ENCODE assay signal across 17 cellular contexts in genomic region chr22:17412232-17412631, GRCh38. TPM values are rescaled to one million over a fixed set of nuclear protein-coding genes. Genes with fewer than 3 reads are reported as not detected.
DNase-seq lines count a peak whose midpoint lies in the region; ATAC-seq and TF ChIP-seq lines count a peak whose summit lies in the region.
"Had no signal": no experiment of that assay in that cellular context is flagged by ENCODE, and none has a peak within 500 bp of the region (broad histone marks: within the 10 kb centered on the region; RNA-seq: fewer than 3 reads in every experiment).

No MANE protein-coding gene starts in this region.

- H3K4me3 Mint-ChIP-seq in brain (peak overlapping the region in 4 of 5 experiments; percentile 15 to 46 (median 31)), nephron progenitor cell (no peak overlapping the region)
- no peak overlapping the region for H3K4me3 Mint-ChIP-seq in activated T-cell treated with anti-CD3 and anti-CD28 coated beads, Interleukin-2, amount 50 U/mL, for 24 hours
- H3K4me3 Mint-ChIP-seq in activated naive CD8-positive, alpha-beta T cell treated with anti-CD3 and anti-CD28 coated beads, Interleukin-2, amount 50 U/mL, for 24 hours = no peak overlapping the region
- H3K4me3 Mint-ChIP-seq: activated B cell treated with CpG ODN at 0.5 μM for 24 hours; activated T-helper 1 cell treated with anti-CD3 and anti-CD28 coated beads, Interleukin-12 subunit alpha, Interleukin-12 subunit beta, Interleukin-2, Interleukin-4 antibody, amounts not matched to agents 30 ng/mL and 10 ng/mL and 1 ng/mL, durations not matched to agents 14 hours and 24 hours and 36 hours had no signal

- no peak for ATAC-seq in activated naive CD8-positive, alpha-beta T cell treated with anti-CD3 and anti-CD28 coated beads, Interleukin-2, amount 50 U/mL, for 24 hours
- ATAC-seq: sciatic nerve had no signal

- TF ChIP-seq CTCF in brain (conservative IDR thresholded peaks at IDR 0.05) = no peak
- TF ChIP-seq CTCF in nephron progenitor cell (IDR thresholded peaks at IDR 0.05) = no peak

- H3K27me3 Mint-ChIP-seq in brain (no peaks in the 10 kb centered on the region), nephron progenitor cell (ENCODE audit: low read depth, poor library complexity) (peaks cover 2% of the 10 kb centered on the region)
- peaks cover 3% of the 10 kb centered on the region for H3K27me3 Mint-ChIP-seq in activated T-cell treated with anti-CD3 and anti-CD28 coated beads, Interleukin-2, amount 50 U/mL, for 24 hours
- H3K27me3 Mint-ChIP-seq in activated naive CD8-positive, alpha-beta T cell treated with anti-CD3 and anti-CD28 coated beads, Interleukin-2, amount 50 U/mL, for 24 hours = no peaks in the 10 kb centered on the region

- H3K36me3 Mint-ChIP-seq in brain (peaks cover 4% of the 10 kb centered on the region), nephron progenitor cell (ENCODE audit: low read depth) (peaks cover 55% of the 10 kb centered on the region)
- no peaks in the 10 kb centered on the region for H3K36me3 Mint-ChIP-seq in activated T-cell treated with anti-CD3 and anti-CD28 coated beads, Interleukin-2, amount 50 U/mL, for 24 hours (ENCODE audit: low read depth)
- no peaks in the 10 kb centered on the region for H3K36me3 Mint-ChIP-seq in activated naive CD8-positive, alpha-beta T cell treated with anti-CD3 and anti-CD28 coated beads, Interleukin-2, amount 50 U/mL, for 24 hours (ENCODE audit: low read depth)

- peaks cover 73% of the 10 kb centered on the region for H3K4me1 Mint-ChIP-seq in brain
- H3K4me1 Mint-ChIP-seq in nephron progenitor cell = peaks cover 43% of the 10 kb centered on the region
- H3K4me1 Mint-ChIP-seq in activated T-cell treated with anti-CD3 and anti-CD28 coated beads, Interleukin-2, amount 50 U/mL, for 24 hours (ENCODE audit: low read depth) = no peaks in the 10 kb centered on the region
- no peaks in the 10 kb centered on the region for H3K4me1 Mint-ChIP-seq in activated naive CD8-positive, alpha-beta T cell treated with anti-CD3 and anti-CD28 coated beads, Interleukin-2, amount 50 U/mL, for 24 hours
- H3K4me1 Mint-ChIP-seq: activated B cell treated with CpG ODN at 0.5 μM for 24 hours had no signal

- peaks cover 0 to 4% (median 0%) of the 10 kb centered on the region in 5 experiments for H3K9me3 Mint-ChIP-seq in brain
- H3K9me3 Mint-ChIP-seq in nephron progenitor cell = peaks cover 14% of the 10 kb centered on the region
- H3K9me3 Mint-ChIP-seq in activated T-cell treated with anti-CD3 and anti-CD28 coated beads, Interleukin-2, amount 50 U/mL, for 24 hours = no peaks in the 10 kb centered on the region
- no peaks in the 10 kb centered on the region for H3K9me3 Mint-ChIP-seq in activated naive CD8-positive, alpha-beta T cell treated with anti-CD3 and anti-CD28 coated beads, Interleukin-2, amount 50 U/mL, for 24 hours
- H3K9me3 Mint-ChIP-seq: activated B cell treated with CpG ODN at 0.5 μM for 24 hours; activated T-helper 1 cell treated with anti-CD3 and anti-CD28 coated beads, Interleukin-12 subunit alpha, Interleukin-12 subunit beta, Interleukin-2, Interleukin-4 antibody, amounts not matched to agents 30 ng/mL and 10 ng/mL and 1 ng/mL, durations not matched to agents 14 hours and 24 hours and 36 hours had no signal

- peak; percentile 76 for DNase-seq in DMS79 treated with DMSO at 0.1 percent for 48 hours (lab: John Stamatoyannopoulos, UW)
- DNase-seq in NCI-H1092 treated with DMSO at 0.1 percent for 48 hours (lab: John Stamatoyannopoulos, UW) = peak; percentile 5
- no peak for DNase-seq in nephron progenitor cell
- no peak for DNase-seq in activated T-cell treated with anti-CD3 and anti-CD28 coated beads, Interleukin-2, amount 50 U/mL, for 24 hours
- no peak for DNase-seq in activated naive CD8-positive, alpha-beta T cell treated with anti-CD3 and anti-CD28 coated beads, Interleukin-2, amount 50 U/mL, for 24 hours
- no peak for DNase-seq in foreskin melanocyte
- DNase-seq: activated B cell treated with CpG ODN at 0.5 μM for 24 hours; activated CD8-positive, alpha-beta memory T cell treated with anti-CD3 and anti-CD28 coated beads for 24 hours; effector CD4-positive, alpha-beta T cell; islet precursor cell; NCI-H2081; occipital lobe; stimulated activated CD4-positive, alpha-beta T cell treated with anti-CD3 and anti-CD28 coated beads, Interleukin-1b, Interleukin-23, amount 100 ng/mL, for 48 hours; T-helper 1 cell had no signal

- peak overlapping the region; percentile 48 to 88 (median 79) for H3K27ac Mint-ChIP-seq in brain
- peak overlapping the region; percentile 90 for H3K27ac Mint-ChIP-seq in nephron progenitor cell
- no peak overlapping the region for H3K27ac Mint-ChIP-seq in activated T-cell treated with anti-CD3 and anti-CD28 coated beads, Interleukin-2, amount 50 U/mL, for 24 hours
- no peak overlapping the region for H3K27ac Mint-ChIP-seq in activated naive CD8-positive, alpha-beta T cell treated with anti-CD3 and anti-CD28 coated beads, Interleukin-2, amount 50 U/mL, for 24 hours
- H3K27ac Mint-ChIP-seq: activated B cell treated with CpG ODN at 0.5 μM for 24 hours; activated T-helper 1 cell treated with anti-CD3 and anti-CD28 coated beads, Interleukin-12 subunit alpha, Interleukin-12 subunit beta, Interleukin-2, Interleukin-4 antibody, amounts not matched to agents 30 ng/mL and 10 ng/mL and 1 ng/mL, durations not matched to agents 14 hours and 24 hours and 36 hours had no signal

RNA-seq across cellular contexts. Expression of gene CECR2, which starts 43.0 kb away (rescaled TPM):
- 6.8 TPM for polyA plus RNA-seq in brain (ENCODE audit: insufficient read depth, low read depth, low replicate concordance)

Comparison
In these comparisons a context has a peak if more than half of its experiments do, and no peak if none do; other contexts are left out.
1. DNase-seq: peak in DMS79 treated with DMSO at 0.1 percent for 48 hours (single experiment) and NCI-H1092 treated with DMSO at 0.1 percent for 48 hours (single experiment); none in nephron progenitor cell (single experiment), activated T-cell treated with anti-CD3 and anti-CD28 coated beads, Interleukin-2, amount 50 U/mL, for 24 hours (single experiment), activated naive CD8-positive, alpha-beta T cell treated with anti-CD3 and anti-CD28 coated beads, Interleukin-2, amount 50 U/mL, for 24 hours (single experiment) and foreskin melanocyte (single experiment).
2. H3K27ac Mint-ChIP-seq: peak in brain (5 of 5) and nephron progenitor cell (single experiment); none in activated T-cell treated with anti-CD3 and anti-CD28 coated beads, Interleukin-2, amount 50 U/mL, for 24 hours (single experiment) and activated naive CD8-positive, alpha-beta T cell treated with anti-CD3 and anti-CD28 coated beads, Interleukin-2, amount 50 U/mL, for 24 hours (single experiment).
3. H3K4me3 Mint-ChIP-seq: peak in brain (4 of 5); none in nephron progenitor cell (single experiment), activated T-cell treated with anti-CD3 and anti-CD28 coated beads, Interleukin-2, amount 50 U/mL, for 24 hours (single experiment) and activated naive CD8-positive, alpha-beta T cell treated with anti-CD3 and anti-CD28 coated beads, Interleukin-2, amount 50 U/mL, for 24 hours (single experiment).